10 cellular contexts compared by ENCODE assay signal in genomic region chr3:99410789-99411311, GRCh38.
A peak's percentile ranks its signal among the peaks of the same experiment; 100 is the strongest.
DNase-seq lines count a peak whose midpoint lies in the region; ATAC-seq and TF ChIP-seq lines count a peak whose summit lies in the region.
"Had no signal": no experiment of that assay in that cellular context is flagged by ENCODE, and none has a peak within 500 bp of the region (broad histone marks: within the 10 kb centered on the region; RNA-seq: fewer than 3 reads in every experiment).

No MANE protein-coding gene starts in this region.

- no peaks in the 10 kb centered on the region for H3K9me3 ChIP-seq in IMR-90 (ENCODE audit: control insufficient read depth, insufficient read depth, low read length)

- ATAC-seq in GM21576 (IDR thresholded peaks at IDR 0.05; ENCODE audit: unreplicated experiment) (peak; percentile 39), IMR-90 (ENCODE audit: low read depth) (peak; percentile 48)

- peak overlapping the region; percentile 59 for H3K56ac ChIP-seq in IMR-90 (ENCODE audit: extremely low read depth, insufficient read depth, low read length)

- H2AFZ ChIP-seq in IMR-90 (replicated peaks; ENCODE audit: low read length, poor library complexity), result peak overlapping the region; percentile 78

- H3K36me3 ChIP-seq in IMR-90 (ENCODE audit: control insufficient read depth, insufficient read depth, low read length), result no peaks in the 10 kb centered on the region

- H2BK5ac ChIP-seq in IMR-90 (ENCODE audit: low read depth, low read length, poor library complexity, severe bottlenecking), result peak overlapping the region; percentile 98

- peak overlapping the region; percentile 88 for H4K91ac ChIP-seq in IMR-90 (ENCODE audit: insufficient read depth, low read depth, low read length)

- H2AK5ac ChIP-seq in IMR-90 (ENCODE audit: low read depth, low read length), result peak overlapping the region; percentile 74

- no TSS peak for BruUV-seq in IMR-90 (replicated peaks; lab: Mats Ljungman, UMichigan)

- peak overlapping the region; percentile 95 for H2BK120ac ChIP-seq in IMR-90 (ENCODE audit: low read depth, low read length)

- peak overlapping the region; percentile 96 for H3K4ac ChIP-seq in IMR-90 (ENCODE audit: low read depth, low read length)

- peak overlapping the region; percentile 55 to 90 for H4K8ac ChIP-seq in IMR-90 (ENCODE audit: low read depth in 2 of 2, low read length in 2 of 2)

- H3K23ac ChIP-seq in IMR-90 (ENCODE audit: low read depth, low read length), result peak overlapping the region; percentile 98

- no peaks in the 10 kb centered on the region for H3K79me1 ChIP-seq in IMR-90 (ENCODE audit: low read depth in 1 of 2, low read length in 2 of 2)

- H3K14ac ChIP-seq in IMR-90 (replicated peaks; ENCODE audit: low read depth, low read length), result peak overlapping the region; percentile 94

- no peak overlapping the region; the same call in 1 of the 2 replicates for H3K4me3 ChIP-seq in AG04449 (ENCODE audit: low read depth, low read length)
- H3K4me3 ChIP-seq in IMR-90 (ENCODE audit: insufficient read depth, low read depth, low read length), result no peak overlapping the region
- no peak overlapping the region for H3K4me3 ChIP-seq in fibroblast of mammary gland (ENCODE audit: control insufficient read depth, low read depth, low read length)
- H3K4me3 ChIP-seq: dorsolateral prefrontal cortex had no signal

- POLR2A ChIA-PET in AG04449 (lab: Yijun Ruan, JAX) (interaction anchor here (1.4 to 1.5 kb wide), 2 partner anchors 15 to 248 kb away, joined by 3 to 6 read pairs; no protein-coding TSS in a partner anchor), IMR-90 (lab: Charles Lee; ENCODE audit: unreplicated experiment) (no interaction called here)

- H4K20me1 ChIP-seq in IMR-90 (ENCODE audit: insufficient read depth, low read length), result no peaks in the 10 kb centered on the region

- TF ChIP-seq POLR2A in IMR-90 (IDR thresholded peaks at IDR 0.05; ENCODE audit: low read depth, low read length), result no peak

- peak overlapping the region; percentile 41 for H3K27ac ChIP-seq in IMR-90 (ENCODE audit: insufficient read depth, low read length)
- H3K27ac ChIP-seq: dorsolateral prefrontal cortex had no signal

- 33% methylated on average over 2 of the region's 7 CpGs; no CpG with 5 or more reads in 1 of the 2 experiments for WGBS in IMR-90 (ENCODE audit: extremely low coverage in 2 of 2, insufficient read length in 1 of 2), 2 experiments

- dilution Hi-C loops in IMR-90 (cut with HindIII; ENCODE audit: low sequenced_read_pairs, unreplicated experiment), result no loop called here

- peak overlapping the region; percentile 98 for H2BK15ac ChIP-seq in IMR-90 (ENCODE audit: low read depth, low read length)

- CTCF ChIA-PET in AG04449 (lab: Yijun Ruan, JAX), result interaction anchor here (1.1 to 1.6 kb wide), 3 partner anchors 10 to 387 kb away, joined by 3 to 5 read pairs (median 3); no protein-coding TSS in a partner anchor
- CTCF ChIA-PET in IMR-90 (lab: Yijun Ruan, JAX), result no interaction called here

- H3K4me2 ChIP-seq in IMR-90 (ENCODE audit: low read depth, low read length), result peak overlapping the region; percentile 63

- H4K5ac ChIP-seq in IMR-90 (ENCODE audit: low read depth, low read length), result peak overlapping the region; percentile 94

- TF ChIP-seq CTCF in AG04449 (IDR thresholded peaks at IDR 0.05; ENCODE audit: insufficient read depth, low read length, missing control alignments) (no peak), IMR-90 (conservative IDR thresholded peaks at IDR 0.05; ENCODE audit: low read depth, low read length) (no peak), fibroblast of mammary gland (conservative IDR thresholded peaks at IDR 0.05; ENCODE audit: control insufficient read depth, insufficient read depth, low read depth, low read length) (no peak)

- H3K18ac ChIP-seq in IMR-90 (ENCODE audit: low read depth, low read length), result peak overlapping the region; percentile 95

- H2BK20ac ChIP-seq in IMR-90 (ENCODE audit: low read depth, low read length), result peak overlapping the region; percentile 98

- in situ Hi-C loops in IMR-90 (cut with MboI; ENCODE audit: low sequenced_read_pairs), result no loop called here

- DNase-seq in AG04449 (ENCODE audit: low read depth, low spot score) (peak; percentile 77), IMR-90 (peak; percentile 79), fibroblast of mammary gland (ENCODE audit: low read depth) (peak; percentile 50), NCI-H146 (lab: John Stamatoyannopoulos, UW) (no peak), HuH-7.5 (ENCODE audit: low spot score) (no peak), DMS79 treated with DMSO at 0.1 percent for 48 hours (lab: John Stamatoyannopoulos, UW) (no peak), T-helper 2 cell (no peak)
- DNase-seq: ACHN, dorsolateral prefrontal cortex had no signal

- no peaks in the 10 kb centered on the region for H3K27me3 ChIP-seq in IMR-90 (ENCODE audit: control insufficient read depth, insufficient read depth, low read length)

- peaks cover 10% of the 10 kb centered on the region for H3K4me1 ChIP-seq in IMR-90 (ENCODE audit: control insufficient read depth, insufficient read depth, low read length)

- TF ChIP-seq RAD21 in IMR-90 (IDR thresholded peaks at IDR 0.05; ENCODE audit: low read length), result no peak

- peaks cover 3% of the 10 kb centered on the region; the same call in 1 of the 2 replicates for H3K9me1 ChIP-seq in IMR-90 (ENCODE audit: insufficient read depth, low read length)

- peak overlapping the region; percentile 79 for H2AK9ac ChIP-seq in IMR-90 (replicated peaks; ENCODE audit: low read depth, low read length, poor library complexity)

- intact Hi-C loops in IMR-90 (cut with micrococcal nuclease), result loop anchor here (5.0 to 10.0 kb wide), 3 partner anchors 61 to 344 kb away; partner anchors contain the start of gene COL8A1

- peak overlapping the region; percentile 17; the same call in 1 of the 2 replicates for H3K9ac ChIP-seq in IMR-90 (ENCODE audit: low read depth, low read length)

TF ChIP-seq in IMR-90, 13 proteins besides CTCF, POLR2A, EP300 and RAD21:
- TF ChIP-seq BHLHE40 (IDR thresholded peaks at IDR 0.05; ENCODE audit: low read depth, low read length), result peak; percentile 16; the same call in 1 of the 2 replicates
- TF ChIP-seq, protein P1, sequence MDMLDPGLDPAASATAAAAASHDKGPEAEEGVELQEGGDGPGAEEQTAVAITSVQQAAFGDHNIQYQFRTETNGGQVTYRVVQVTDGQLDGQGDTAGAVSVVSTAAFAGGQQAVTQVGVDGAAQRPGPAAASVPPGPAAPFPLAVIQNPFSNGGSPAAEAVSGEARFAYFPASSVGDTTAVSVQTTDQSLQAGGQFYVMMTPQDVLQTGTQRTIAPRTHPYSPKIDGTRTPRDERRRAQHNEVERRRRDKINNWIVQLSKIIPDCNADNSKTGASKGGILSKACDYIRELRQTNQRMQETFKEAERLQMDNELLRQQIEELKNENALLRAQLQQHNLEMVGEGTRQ (IDR thresholded peaks at IDR 0.05; ENCODE audit: low read depth, low read length), result no peak

Comparison
In these comparisons a context has a peak if more than half of its experiments do, and no peak if none do; other contexts are left out.
1. DNase-seq: peak in AG04449 (single experiment), IMR-90 (single experiment) and fibroblast of mammary gland (single experiment); none in NCI-H146 (single experiment), HuH-7.5 (single experiment), DMS79 treated with DMSO at 0.1 percent for 48 hours (single experiment) and T-helper 2 cell (0 of 5).